16 cellular contexts compared by ENCODE assay signal in the genomic region with DNA sequence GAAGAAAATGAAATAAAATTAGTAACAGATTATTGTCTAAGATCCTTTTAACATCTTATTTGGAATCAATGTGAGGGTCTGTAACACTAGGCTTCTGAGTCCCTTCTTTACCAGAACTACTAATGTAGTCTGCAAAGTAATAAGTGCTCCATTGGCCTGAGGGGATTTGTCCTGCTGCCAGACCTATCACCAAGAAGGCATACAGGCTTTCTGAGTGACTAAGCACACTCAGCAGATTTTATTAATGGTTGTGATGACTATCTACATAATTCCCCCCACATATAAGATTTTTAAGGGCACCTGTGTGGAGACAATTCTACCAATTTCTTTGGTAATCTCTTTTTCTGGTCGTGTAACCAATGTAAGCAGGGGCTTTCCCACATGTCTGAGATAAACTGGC.
"Had no signal": no experiment of that assay in that cellular context is flagged by ENCODE, and none has a peak within 500 bp of the region (broad histone marks: within the 10 kb centered on the region; RNA-seq: fewer than 3 reads in every experiment).

No MANE protein-coding gene starts in this region.

- H3K36me3 ChIP-seq: adrenal gland, left lung, right lobe of liver, spleen, suprapubic skin, upper lobe of left lung had no signal

- H3K4me3 ChIP-seq: adrenal gland, left lung, right lobe of liver, spleen, suprapubic skin, upper lobe of left lung had no signal

- DNase-seq: activated CD4-positive, alpha-beta T cell treated with anti-CD3 and anti-CD28 coated beads, Interleukin-2, amount 50 U/mL, for 1 hour; activated naive CD4-positive, alpha-beta T cell treated with anti-CD3 and anti-CD28 coated beads, Interleukin-2, amount 50 U/mL, for 16 hours; adrenal gland; cortex of kidney; effector CD8-positive, alpha-beta T cell; glutamatergic neuron; immature natural killer cell; left lung; natural killer cell; occipital lobe; right lobe of liver; spleen; stimulated activated CD4-positive, alpha-beta T cell treated with anti-CD3 and anti-CD28 coated beads, Interleukin-2, amount 100 ng/mL, for 24 hours; stimulated activated naive CD4-positive, alpha-beta T cell; upper lobe of left lung had no signal

- H3K4me1 ChIP-seq: adrenal gland, right lobe of liver, spleen, suprapubic skin had no signal

- H3K9me3 ChIP-seq: adrenal gland, left lung, right lobe of liver, spleen, suprapubic skin, upper lobe of left lung had no signal

- H3K27me3 ChIP-seq: adrenal gland, left lung, right lobe of liver, spleen, suprapubic skin, upper lobe of left lung had no signal

- ATAC-seq: left lung, natural killer cell, right lobe of liver had no signal

- H3K27ac ChIP-seq: adrenal gland, left lung, right lobe of liver, spleen, suprapubic skin, upper lobe of left lung had no signal
